In genomic region chr1:115643636-115644035, GRCh38 we compare ENCODE assay signal across 10 cellular contexts. TPM values are rescaled to one million over a fixed set of nuclear protein-coding genes. Genes with fewer than 3 reads are reported as not detected.
A peak's percentile ranks its signal among the peaks of the same experiment; 100 is the strongest.
DNase-seq lines count a peak whose midpoint lies in the region; ATAC-seq and TF ChIP-seq lines count a peak whose summit lies in the region.
"Had no signal": no experiment of that assay in that cellular context is flagged by ENCODE, and none has a peak within 500 bp of the region (broad histone marks: within the 10 kb centered on the region; RNA-seq: fewer than 3 reads in every experiment).

No MANE protein-coding gene starts in this region.

- H3K27me3 Mint-ChIP-seq in activated T-cell treated with anti-CD3 and anti-CD28 coated beads, Interleukin-2, amount 50 U/mL, for 72 hours (ENCODE audit: low read depth): peaks cover 32% of the 10 kb centered on the region
- H3K27me3 Mint-ChIP-seq in CD14-positive monocyte (ENCODE audit: low read depth in 3 of 3): peaks cover 15 to 21% (median 18%) of the 10 kb centered on the region in 3 donors

- 91% methylated on average over 1 of the region's 1 CpG for WGBS in esophagus muscularis mucosa
- WGBS in sigmoid colon, 2 donors: 88 to 92% methylated on average over 1 of the region's 1 CpG

- no peak for TF ChIP-seq EP300 in esophagus muscularis mucosa (IDR thresholded peaks at IDR 0.05)
- no peak for TF ChIP-seq EP300 in sigmoid colon (IDR thresholded peaks at IDR 0.05)

- ATAC-seq in activated T-cell treated with anti-CD3 and anti-CD28 coated beads, Interleukin-2, amount 50 U/mL, for 72 hours (replicated peaks in 1 of 2): no peak

- peaks cover 57% of the 10 kb centered on the region for H3K4me1 ChIP-seq in Loucy (ENCODE audit: insufficient read depth, low read length, poor library complexity, severe bottlenecking)
- peaks cover 24 to 58% (median 50%) of the 10 kb centered on the region in 4 donors for H3K4me1 ChIP-seq in esophagus muscularis mucosa
- peaks cover 0 to 43% (median 33%) of the 10 kb centered on the region in 4 donors for H3K4me1 ChIP-seq in sigmoid colon

- DNase-seq in activated T-cell treated with anti-CD3 and anti-CD28 coated beads, Interleukin-2, amount 50 U/mL, for 72 hours: no peak
- DNase-seq in activated T-cell treated with anti-CD3 and anti-CD28 coated beads, Interleukin-2, amount 50 U/mL, for 48 hours: no peak
- DNase-seq in esophagus muscularis mucosa (ENCODE audit: extremely low spot score) (no peak), sigmoid colon (no peak), CD14-positive monocyte (ENCODE audit: low spot score) (no peak), mucosa of gallbladder (ENCODE audit: low spot score) (no peak), SW480 (ENCODE audit: low spot score) (no peak)
- DNase-seq: foreskin fibroblast, posterior cingulate gyrus had no signal

- TF ChIP-seq CTCF in Loucy (conservative IDR thresholded peaks at IDR 0.05; ENCODE audit: low read length) (no peak), esophagus muscularis mucosa (IDR thresholded peaks at IDR 0.05) (no peak), sigmoid colon (IDR thresholded peaks at IDR 0.05) (no peak), CD14-positive monocyte (IDR thresholded peaks at IDR 0.05) (no peak)

- peak overlapping the region; percentile 81 to 89 (median 83) for H3K27ac ChIP-seq in esophagus muscularis mucosa (replicated peaks in 1 of 4)
- peak overlapping the region; percentile 78 to 91 (median 86) for H3K27ac ChIP-seq in sigmoid colon

- peak overlapping the region; percentile 98 for H3K4me2 ChIP-seq in Loucy (ENCODE audit: low read depth, low read length, poor library complexity, severe bottlenecking)

- TF ChIP-seq POLR2A in esophagus muscularis mucosa (IDR thresholded peaks at IDR 0.05; ENCODE audit: low read depth) (no peak), sigmoid colon (IDR thresholded peaks at IDR 0.05) (no peak)

- H3F3A ChIP-seq in Loucy (ENCODE audit: low read depth): 0 out of 2 replicates have a peak, but pooled peaks cover 5% of the 10 kb centered on the region

- H3K9me3 ChIP-seq in Loucy (ENCODE audit: insufficient read depth, low read depth, low read length): no peaks in the 10 kb centered on the region; the same call in 1 of the 2 replicates
- H3K9me3 ChIP-seq in esophagus muscularis mucosa: peaks cover 0 to 9% (median 7%) of the 10 kb centered on the region in 4 donors
- peaks cover 0 to 4% (median 0%) of the 10 kb centered on the region in 4 donors for H3K9me3 ChIP-seq in sigmoid colon

- peak overlapping the region; percentile 86 for H3K9ac ChIP-seq in Loucy (ENCODE audit: low read depth, low read length, poor library complexity, severe bottlenecking)

- H3K36me3 ChIP-seq in Loucy (ENCODE audit: insufficient read depth, low read length) (no peaks in the 10 kb centered on the region), esophagus muscularis mucosa (no peaks in the 10 kb centered on the region), sigmoid colon (no peaks in the 10 kb centered on the region)

- no peak overlapping the region for H3K27ac Mint-ChIP-seq in activated T-cell treated with anti-CD3 and anti-CD28 coated beads, Interleukin-2, amount 50 U/mL, for 72 hours
- H3K27ac Mint-ChIP-seq in CD14-positive monocyte: no peak overlapping the region

- intact Hi-C loops in esophagus muscularis mucosa (cut with DNase I) (no loop called here), sigmoid colon (cut with DNase I) (loop anchor here (5.0 kb wide), 3 partner anchors 34 to 124 kb away; partner anchors contain the start of gene CASQ2), CD14-positive monocyte (cut with micrococcal nuclease) (no loop called here)

- H3K4me3 ChIP-seq in Loucy (ENCODE audit: low read length, poor library complexity, severe bottlenecking): peak overlapping the region; percentile 88
- H3K4me3 ChIP-seq in esophagus muscularis mucosa: no peak overlapping the region
- H3K4me3 ChIP-seq in sigmoid colon: peak overlapping the region in 1 of 4 donors; percentile 95

- H3K36me3 Mint-ChIP-seq in activated T-cell treated with anti-CD3 and anti-CD28 coated beads, Interleukin-2, amount 50 U/mL, for 72 hours (ENCODE audit: insufficient read depth in 2 of 2): peaks cover 5 to 6% of the 10 kb centered on the region in 2 donors
- H3K36me3 Mint-ChIP-seq in CD14-positive monocyte: peaks cover 0 to 4% of the 10 kb centered on the region in 2 donors

- peaks cover 23% of the 10 kb centered on the region for H4K20me1 ChIP-seq in Loucy (ENCODE audit: insufficient read depth, low read length, poor library complexity, severe bottlenecking)

- peaks cover 4 to 5% of the 10 kb centered on the region in 2 donors for H3K9me3 Mint-ChIP-seq in activated T-cell treated with anti-CD3 and anti-CD28 coated beads, Interleukin-2, amount 50 U/mL, for 72 hours
- H3K9me3 Mint-ChIP-seq in CD14-positive monocyte: peaks cover 10 to 26% (median 17%) of the 10 kb centered on the region in 7 donors

- no peak overlapping the region for H2AFZ ChIP-seq in Loucy (ENCODE audit: low read length)

- H3K4me1 Mint-ChIP-seq in activated T-cell treated with anti-CD3 and anti-CD28 coated beads, Interleukin-2, amount 50 U/mL, for 72 hours (ENCODE audit: low read depth): peaks cover 8% of the 10 kb centered on the region
- peaks cover 12% of the 10 kb centered on the region for H3K4me1 Mint-ChIP-seq in CD14-positive monocyte

- H3K79me2 ChIP-seq in Loucy (ENCODE audit: insufficient read depth, low read length): peaks cover 58% of the 10 kb centered on the region

- no peaks in the 10 kb centered on the region for H3K9me2 ChIP-seq in Loucy (replicated peaks; ENCODE audit: low read depth, low read length)

- peak overlapping the region; percentile 81 to 87 for H3K4me3 Mint-ChIP-seq in activated T-cell treated with anti-CD3 and anti-CD28 coated beads, Interleukin-2, amount 50 U/mL, for 72 hours
- no peak overlapping the region for H3K4me3 Mint-ChIP-seq in CD14-positive monocyte

- H3K27me3 ChIP-seq in Loucy (ENCODE audit: insufficient read depth, low read length, poor library complexity, severe bottlenecking) (no peaks in the 10 kb centered on the region), esophagus muscularis mucosa (no peaks in the 10 kb centered on the region), sigmoid colon (no peaks in the 10 kb centered on the region)

RNA-seq across cellular contexts. Expression of gene VANGL1, which starts 1.9 kb away (rescaled TPM):
- 1 to 10 TPM; 3.8 to 7.0 TPM for total RNA-seq in activated T-cell treated with anti-CD3 and anti-CD28 coated beads, Interleukin-2, amount 50 U/mL, for 72 hours
- 10 to 100 TPM in 1 of 4 donors, 1 to 10 TPM in 3; 6.3 to 11.7 (median 8.1) TPM for total RNA-seq in esophagus muscularis mucosa
- 10 to 100 TPM in 1 of 4 donors, 1 to 10 TPM in 3; 7.1 to 14.7 (median 8.1) TPM for total RNA-seq in sigmoid colon
- 1 to 10 TPM; 1.2 to 5.0 (median 2.5) TPM for polyA plus RNA-seq in sigmoid colon
- polyA plus RNA-seq in CD14-positive monocyte: 1 to 10 TPM; 1.3 to 2.0 TPM
- 11.7 TPM for total RNA-seq in mucosa of gallbladder

Comparison
In these comparisons a context has a peak if more than half of its experiments do, and no peak if none do; other contexts are left out.
1. H3K4me3 Mint-ChIP-seq: peak in activated T-cell treated with anti-CD3 and anti-CD28 coated beads, Interleukin-2, amount 50 U/mL, for 72 hours (2 of 2); none in CD14-positive monocyte (0 of 2).